Comparison of ENCODE assay signal across 8 cellular contexts in the genomic region with DNA sequence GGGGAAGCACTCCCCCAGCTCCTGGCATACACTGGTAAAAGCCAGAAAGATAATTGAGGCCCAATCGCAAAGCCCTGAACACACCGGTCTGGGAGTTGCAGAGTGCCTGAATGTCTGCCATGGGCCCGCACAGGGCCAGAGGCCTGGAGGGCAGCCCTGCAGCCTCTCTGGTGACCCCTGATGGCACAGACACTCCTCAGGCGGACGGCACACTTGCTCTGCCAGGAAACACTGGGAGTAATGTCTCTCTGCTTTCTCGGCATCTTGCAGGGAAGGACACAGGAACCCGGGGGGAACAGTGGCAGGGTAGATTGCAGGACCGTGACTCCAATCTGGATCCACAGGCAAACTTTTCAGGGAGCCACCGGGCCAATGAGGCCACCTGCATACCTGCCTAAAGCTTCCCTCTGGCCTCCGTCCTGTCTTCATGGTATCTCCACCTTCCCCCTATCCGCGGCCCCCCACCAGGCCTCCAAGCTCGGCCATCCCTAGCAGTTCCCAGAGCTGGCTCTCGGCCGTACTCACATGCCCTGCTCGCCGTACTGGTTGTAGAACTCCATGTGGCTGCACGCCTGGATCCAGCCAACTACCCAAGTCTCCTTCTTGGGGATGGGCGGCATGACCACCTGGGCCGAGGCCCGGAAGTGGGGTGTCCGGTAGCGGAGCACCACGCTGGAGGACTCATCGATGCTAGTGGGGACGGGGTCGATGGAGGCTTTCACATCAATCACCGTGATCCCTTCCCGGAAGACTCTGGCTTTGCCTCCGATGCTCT. TPM values are rescaled to one million over a fixed set of nuclear protein-coding genes. Genes with fewer than 3 reads are reported as not detected.
A peak's percentile ranks its signal among the peaks of the same experiment; 100 is the strongest.
DNase-seq lines count a peak whose midpoint lies in the region; ATAC-seq and TF ChIP-seq lines count a peak whose summit lies in the region.
"Had no signal": no experiment of that assay in that cellular context is flagged by ENCODE, and none has a peak within 500 bp of the region (broad histone marks: within the 10 kb centered on the region; RNA-seq: fewer than 3 reads in every experiment).

No MANE protein-coding gene starts in this region.

- H3K4me3 ChIP-seq in SJCRH30: no peak overlapping the region
- H3K4me3 ChIP-seq: SJSA1 had no signal

- intact Hi-C loops in left cardiac atrium (cut with DNase I): loop anchor here (5.0 to 10.0 kb wide), 3 partner anchors 57 to 101 kb away; no protein-coding TSS in a partner anchor

- H3K36me3 Mint-ChIP-seq in T-helper 17 cell (ENCODE audit: low read depth): peaks cover 5% of the 10 kb centered on the region
- peaks cover 5% of the 10 kb centered on the region for H3K36me3 Mint-ChIP-seq in stimulated activated memory B cell treated with anti-CD40 and anti-IgM and Interleukin-4, amounts not matched to agents 10 μg/mL and 1 μg/mL and 100 μg/mL, for 72 hours

- H3K27me3 ChIP-seq in SJCRH30: peaks cover 8% of the 10 kb centered on the region; the same call in 1 of the 2 replicates

- peak overlapping the region; percentile 99 for H3K27ac Mint-ChIP-seq in T-helper 17 cell
- peak overlapping the region; percentile 97 for H3K27ac Mint-ChIP-seq in stimulated activated memory B cell treated with anti-CD40 and anti-IgM and Interleukin-4, amounts not matched to agents 10 μg/mL and 1 μg/mL and 100 μg/mL, for 72 hours

- H3K36me3 ChIP-seq in SJCRH30: no peaks in the 10 kb centered on the region
- H3K36me3 ChIP-seq: SJSA1 had no signal

- peak; percentile 51 for TF ChIP-seq CTCF in GM20000 (IDR thresholded peaks at IDR 0.05; ENCODE audit: extremely low read depth, missing control alignments)

- ATAC-seq in T-helper 17 cell: no peak
- peak; percentile 35 to 47 for ATAC-seq in left cardiac atrium
- peak; percentile 54 for ATAC-seq in stimulated activated memory B cell treated with anti-CD40 and anti-IgM and Interleukin-4, amounts not matched to agents 10 μg/mL and 1 μg/mL and 100 μg/mL, for 72 hours
- ATAC-seq in GM21367 (IDR thresholded peaks at IDR 0.05; ENCODE audit: unreplicated experiment): no peak

- H3K4me1 ChIP-seq in SJCRH30: peaks cover 7% of the 10 kb centered on the region; the same call in 1 of the 2 replicates

- H3K9me3 ChIP-seq in T-helper 17 cell (ENCODE audit: control insufficient read depth, low read length, poor library complexity, severe bottlenecking) (no peaks in the 10 kb centered on the region), SJCRH30 (replicated peaks) (no peaks in the 10 kb centered on the region)
- H3K9me3 ChIP-seq: SJSA1 had no signal

- H3K4me3 Mint-ChIP-seq in T-helper 17 cell: peak overlapping the region; percentile 98
- peak overlapping the region; percentile 100 for H3K4me3 Mint-ChIP-seq in stimulated activated memory B cell treated with anti-CD40 and anti-IgM and Interleukin-4, amounts not matched to agents 10 μg/mL and 1 μg/mL and 100 μg/mL, for 72 hours

- no peaks in the 10 kb centered on the region for H3K27me3 Mint-ChIP-seq in T-helper 17 cell
- no peaks in the 10 kb centered on the region for H3K27me3 Mint-ChIP-seq in stimulated activated memory B cell treated with anti-CD40 and anti-IgM and Interleukin-4, amounts not matched to agents 10 μg/mL and 1 μg/mL and 100 μg/mL, for 72 hours

- no peaks in the 10 kb centered on the region for H3K9me3 Mint-ChIP-seq in stimulated activated memory B cell treated with anti-CD40 and anti-IgM and Interleukin-4, amounts not matched to agents 10 μg/mL and 1 μg/mL and 100 μg/mL, for 72 hours

- H3K4me1 Mint-ChIP-seq in T-helper 17 cell: peaks cover 42% of the 10 kb centered on the region
- peaks cover 64% of the 10 kb centered on the region for H3K4me1 Mint-ChIP-seq in stimulated activated memory B cell treated with anti-CD40 and anti-IgM and Interleukin-4, amounts not matched to agents 10 μg/mL and 1 μg/mL and 100 μg/mL, for 72 hours

- DNase-seq in GM20000 (ENCODE audit: low spot score) (peak; percentile 73), T-helper 17 cell (no peak), left cardiac atrium (peak; percentile 58), SJCRH30 (no peak), DMS79 treated with DMSO at 0.1 percent for 48 hours (lab: John Stamatoyannopoulos, UW) (no peak)

- H3K27ac ChIP-seq in SJCRH30: no peak overlapping the region
- H3K27ac ChIP-seq: SJSA1 had no signal

RNA-seq across cellular contexts. Expression of gene FAM78A, which starts 0.8 kb away (rescaled TPM):
- total RNA-seq in T-helper 17 cell (10 to 100 TPM; 59.5 to 60.4 TPM), left cardiac atrium (10 to 100 TPM; 50.4 to 60.5 TPM)
- 2.2 and 2.4 TPM in 2 replicates for total RNA-seq in SJCRH30 (2014; rRNA removed; shearing (Covaris generic))

RNA-seq across cellular contexts. Expression of gene PLPP7, which starts 14.0 kb away (rescaled TPM):
- total RNA-seq in T-helper 17 cell (under 1 TPM in 1 of 2 donors, not detected in 1; 0.17 TPM), left cardiac atrium (100 to 1,000 TPM in 1 of 2 donors, 10 to 100 TPM in 1; 82.7 to 108 TPM)
- total RNA-seq in SJCRH30 (2014; rRNA removed; shearing (Covaris generic)): 1.8 TPM in 2 replicates

Comparison
In these comparisons a context has a peak if more than half of its experiments do, and no peak if none do; other contexts are left out.
1. DNase-seq: peak in GM20000 (single experiment) and left cardiac atrium (single experiment); none in T-helper 17 cell (0 of 3), SJCRH30 (0 of 2) and DMS79 treated with DMSO at 0.1 percent for 48 hours (single experiment).
2. ATAC-seq: peak in left cardiac atrium (2 of 2) and stimulated activated memory B cell treated with anti-CD40 and anti-IgM and Interleukin-4, amounts not matched to agents 10 μg/mL and 1 μg/mL and 100 μg/mL, for 72 hours (single experiment); none in T-helper 17 cell (single experiment) and GM21367 (single experiment).
3. RNA of gene FAM78A, which starts 0.8 kb away (total RNA-seq): 50.4 to 60.5 TPM in left cardiac atrium and 59.5 to 60.4 TPM in T-helper 17 cell; 2.2 to 2.4 TPM in SJCRH30; every median in the first group is over 10 times any median in the second.
4. RNA of gene PLPP7, which starts 14.0 kb away (total RNA-seq): 82.7 to 108 TPM in left cardiac atrium; 1.8 TPM in SJCRH30 and 0.17 TPM in T-helper 17 cell; every median in the first group is over 10 times any median in the second.